ENCODE assay signal across 11 cellular contexts in the genomic region with DNA sequence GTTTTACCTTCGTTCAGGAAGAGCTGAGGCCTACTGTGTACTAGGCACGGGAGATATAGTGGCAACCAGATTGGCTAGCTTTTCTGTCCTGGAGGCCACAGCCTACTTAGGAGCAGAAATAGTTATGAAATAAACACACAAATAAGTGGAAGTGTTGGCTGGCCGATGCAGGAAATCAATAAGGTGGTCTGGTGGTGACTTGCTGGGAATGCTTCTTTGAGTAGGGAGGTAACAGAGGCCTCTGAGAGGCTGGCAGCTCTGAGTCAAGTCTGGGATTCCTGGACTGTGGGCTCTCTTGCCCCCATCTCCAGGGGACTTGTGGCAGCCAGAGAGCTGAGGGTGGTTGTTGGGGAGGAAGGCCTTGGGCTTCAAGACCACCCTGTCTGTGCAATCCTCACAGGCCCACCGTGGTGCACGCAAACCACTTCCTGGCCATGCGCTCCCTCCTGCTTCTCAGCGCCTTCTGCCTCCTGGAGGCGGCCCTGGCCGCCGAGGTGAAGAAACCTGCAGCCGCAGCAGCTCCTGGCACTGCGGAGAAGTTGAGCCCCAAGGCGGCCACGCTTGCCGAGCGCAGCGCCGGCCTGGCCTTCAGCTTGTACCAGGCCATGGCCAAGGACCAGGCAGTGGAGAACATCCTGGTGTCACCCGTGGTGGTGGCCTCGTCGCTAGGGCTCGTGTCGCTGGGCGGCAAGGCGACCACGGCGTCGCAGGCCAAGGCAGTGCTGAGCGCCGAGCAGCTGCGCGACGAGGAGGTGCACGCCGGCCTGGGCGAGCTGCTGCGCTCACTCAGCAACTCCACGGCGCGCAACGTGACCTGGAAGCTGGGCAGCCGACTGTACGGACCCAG. TPM values are rescaled to one million over a fixed set of nuclear protein-coding genes. Genes with fewer than 3 reads are reported as not detected.
DNase-seq lines count a peak whose midpoint lies in the region; ATAC-seq, FAIRE-seq and TF ChIP-seq lines count a peak whose summit lies in the region.
"Had no signal": no experiment of that assay in that cellular context is flagged by ENCODE, and none has a peak within 500 bp of the region (broad histone marks: within the 10 kb centered on the region; RNA-seq: fewer than 3 reads in every experiment).

No MANE protein-coding gene starts in this region.

- H3K4me1 ChIP-seq in A673 (ENCODE audit: insufficient read depth, low read length, poor library complexity, severe bottlenecking): peaks cover 30% of the 10 kb centered on the region
- H3K4me1 ChIP-seq in HUES64 (ENCODE audit: insufficient read depth, low read length): peaks cover 25% of the 10 kb centered on the region

- no peaks in the 10 kb centered on the region for H3K9me3 Mint-ChIP-seq in endothelial cell (ENCODE audit: unreplicated experiment)
- H3K9me3 Mint-ChIP-seq in nephron progenitor cell: no peaks in the 10 kb centered on the region
- H3K9me3 Mint-ChIP-seq: activated T-helper 1 cell treated with anti-CD3 and anti-CD28 coated beads, Interleukin-12 subunit alpha, Interleukin-12 subunit beta, Interleukin-2, Interleukin-4 antibody, amounts not matched to agents 30 ng/mL and 10 ng/mL and 1 ng/mL, durations not matched to agents 14 hours and 24 hours and 36 hours had no signal

- CTCF ChIA-PET in A673 (lab: Charles Lee): no interaction called here

- BruUV-seq in A673 (replicated peaks; lab: Mats Ljungman, UMichigan): no TSS peak

- intact Hi-C loops in A673 (cut with micrococcal nuclease; ENCODE audit: unreplicated experiment): no loop called here

- no peak overlapping the region for H3K9ac ChIP-seq in HUES64 (ENCODE audit: low read depth, low read length)

- H3K36me3 Mint-ChIP-seq in endothelial cell (ENCODE audit: low read depth, unreplicated experiment) (peaks cover 26% of the 10 kb centered on the region), nephron progenitor cell (ENCODE audit: low read depth) (peaks cover 31% of the 10 kb centered on the region)

- peaks cover 19% of the 10 kb centered on the region for H3K27me3 Mint-ChIP-seq in endothelial cell (ENCODE audit: unreplicated experiment)
- peaks cover 9% of the 10 kb centered on the region for H3K27me3 Mint-ChIP-seq in nephron progenitor cell (ENCODE audit: low read depth, poor library complexity)

- H3K4me3 Mint-ChIP-seq in endothelial cell (ENCODE audit: unreplicated experiment) (peak overlapping the region; percentile 59), nephron progenitor cell (no peak overlapping the region)
- H3K4me3 Mint-ChIP-seq: activated T-helper 1 cell treated with anti-CD3 and anti-CD28 coated beads, Interleukin-12 subunit alpha, Interleukin-12 subunit beta, Interleukin-2, Interleukin-4 antibody, amounts not matched to agents 30 ng/mL and 10 ng/mL and 1 ng/mL, durations not matched to agents 14 hours and 24 hours and 36 hours had no signal

- peaks cover 68% of the 10 kb centered on the region for H3K36me3 ChIP-seq in A673 (ENCODE audit: insufficient read depth, low read length, poor library complexity, severe bottlenecking)
- H3K36me3 ChIP-seq in HUES64 (ENCODE audit: insufficient read depth, low read length): peaks cover 67% of the 10 kb centered on the region

- peaks cover 60% of the 10 kb centered on the region for H3K4me1 Mint-ChIP-seq in endothelial cell (ENCODE audit: unreplicated experiment)
- H3K4me1 Mint-ChIP-seq in nephron progenitor cell: peaks cover 48% of the 10 kb centered on the region

- H3K9me3 ChIP-seq in A673 (ENCODE audit: low read depth, low read length, poor library complexity, severe bottlenecking) (no peaks in the 10 kb centered on the region), HUES64 (ENCODE audit: insufficient read depth, low read depth, low read length) (no peaks in the 10 kb centered on the region)

- H3K27ac ChIP-seq in A673 (ENCODE audit: low read depth, low read length, poor library complexity, severe bottlenecking): peak overlapping the region; percentile 99
- peak overlapping the region; percentile 51 for H3K27ac ChIP-seq in HUES64 (ENCODE audit: low read depth, low read length)

- peak overlapping the region; percentile 91 for H3K27ac Mint-ChIP-seq in endothelial cell (ENCODE audit: unreplicated experiment)
- peak overlapping the region; percentile 91 for H3K27ac Mint-ChIP-seq in nephron progenitor cell
- H3K27ac Mint-ChIP-seq: activated T-helper 1 cell treated with anti-CD3 and anti-CD28 coated beads, Interleukin-12 subunit alpha, Interleukin-12 subunit beta, Interleukin-2, Interleukin-4 antibody, amounts not matched to agents 30 ng/mL and 10 ng/mL and 1 ng/mL, durations not matched to agents 14 hours and 24 hours and 36 hours had no signal

- H3K27me3 ChIP-seq in A673 (replicated peaks; ENCODE audit: insufficient read depth, low read depth, low read length, poor library complexity): no peaks in the 10 kb centered on the region
- H3K27me3 ChIP-seq in HUES64 (ENCODE audit: insufficient read depth, low read length): no peaks in the 10 kb centered on the region

- WGBS in HUES64: 94% methylated on average over 43 of the region's 43 CpGs

- ATAC-seq in HG02973 (IDR thresholded peaks at IDR 0.05; ENCODE audit: unreplicated experiment): no peak
- no peak for ATAC-seq in HG03354 (IDR thresholded peaks at IDR 0.05; ENCODE audit: poor library complexity, severe bottlenecking, unreplicated experiment)

- POLR2A ChIA-PET in A673 (lab: Charles Lee; ENCODE audit: low non-redundant PET): no interaction called here

- no peak for FAIRE-seq in HTR-8/SVneo (lab: Jason Lieb, UNC)

- TF ChIP-seq CTCF in A673 (conservative IDR thresholded peaks at IDR 0.05; ENCODE audit: low read depth, low read length) (no peak), endothelial cell (IDR thresholded peaks at IDR 0.05; ENCODE audit: unreplicated experiment) (no peak), nephron progenitor cell (IDR thresholded peaks at IDR 0.05) (no peak)

- DNase-seq in A673 (ENCODE audit: low spot score): no peak
- no peak for DNase-seq in endothelial cell (ENCODE audit: low spot score)
- no peak for DNase-seq in nephron progenitor cell
- no peak for DNase-seq in occipital lobe (lab: John Stamatoyannopoulos, UW)
- DNase-seq in HTR-8/SVneo (ENCODE audit: insufficient read length, low spot score): no peak
- DNase-seq: DMS 273 treated with DMSO at 0.1 percent for 48 hours; stimulated activated CD4-positive, alpha-beta T cell treated with anti-CD3 and anti-CD28 coated beads, Interleukin-4, amount 100 ng/mL, for 24 hours had no signal

- no peak overlapping the region for H3K4me3 ChIP-seq in A673 (ENCODE audit: low read depth, low read length, poor library complexity, severe bottlenecking)
- H3K4me3 ChIP-seq in HUES64 (ENCODE audit: low read length): peak overlapping the region; percentile 11; the same call in 1 of the 2 replicates

RNA-seq across cellular contexts. Expression of gene SERPINH1, which starts 4.1 kb away (rescaled TPM):
- total RNA-seq in A673 (2021) (264 and 268 TPM in 2 replicates), endothelial cell (ENCODE audit: unreplicated experiment) (449 TPM), occipital lobe (29.3 TPM)
- 358 TPM for polyA plus RNA-seq in HUES64 (2013, experiment 1 of 2)
- 392 TPM for polyA plus RNA-seq in HUES64 (2013, experiment 2 of 2)

RNA-seq across cellular contexts. Expression of gene GDPD5, which starts 40.4 kb away (rescaled TPM):
- total RNA-seq in A673 (2021) (1.4 and 3.5 TPM in 2 replicates), endothelial cell (ENCODE audit: unreplicated experiment) (674 TPM), occipital lobe (9.8 TPM)
- 6.2 TPM for polyA plus RNA-seq in HUES64 (2013, experiment 1 of 2)
- polyA plus RNA-seq in HUES64 (2013, experiment 2 of 2): 5.5 TPM

Comparison
In these comparisons a context has a peak if more than half of its experiments do, and no peak if none do; other contexts are left out.
1. RNA of gene GDPD5, which starts 40.4 kb away (total RNA-seq): 674 TPM in endothelial cell (single experiment); 9.8 TPM in occipital lobe (single experiment) and 1.4 to 3.5 TPM in A673; every median in the first group is over 10 times any median in the second.